In the genomic region with DNA sequence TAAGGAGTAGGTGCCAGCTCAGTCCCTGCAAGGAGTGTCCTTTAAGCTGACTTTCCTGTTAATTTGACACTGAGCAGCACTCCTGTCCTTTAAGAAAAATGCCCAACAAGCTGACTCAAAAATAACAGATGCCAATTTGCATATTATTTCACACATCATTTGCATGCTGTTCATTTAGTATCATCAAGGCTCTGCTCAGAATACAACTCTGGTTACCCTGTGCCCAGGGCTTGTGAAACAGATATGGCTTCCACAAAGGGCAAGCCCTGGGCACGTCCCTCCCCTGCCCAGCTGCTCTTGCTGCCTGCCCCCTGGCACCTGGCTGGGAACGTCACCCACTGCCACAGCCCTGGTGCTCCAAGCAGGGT, we compare ENCODE assay signal across 11 cellular contexts. TPM values are rescaled to one million over a fixed set of nuclear protein-coding genes. Genes with fewer than 3 reads are reported as not detected.
DNase-seq lines count a peak whose midpoint lies in the region; ATAC-seq and TF ChIP-seq lines count a peak whose summit lies in the region.
"Had no signal": no experiment of that assay in that cellular context is flagged by ENCODE, and none has a peak within 500 bp of the region (broad histone marks: within the 10 kb centered on the region; RNA-seq: fewer than 3 reads in every experiment).

No MANE protein-coding gene starts in this region.

- peaks cover 18% of the 10 kb centered on the region for H3K27me3 Mint-ChIP-seq in activated T-cell treated with anti-CD3 and anti-CD28 coated beads, Interleukin-2, amount 50 U/mL, for 72 hours (ENCODE audit: low read depth)
- no peaks in the 10 kb centered on the region for H3K27me3 Mint-ChIP-seq in stimulated activated naive CD8-positive, alpha-beta T cell treated with anti-CD3 and anti-CD28 coated beads, Interleukin-15, Interleukin-2, amounts not matched to agents 100 ng/mL and 50 ng/mL, for 24 hours

- H4K20me1 ChIP-seq in MM.1S (ENCODE audit: insufficient read depth, low read length): no peaks in the 10 kb centered on the region

- ATAC-seq in activated T-cell treated with anti-CD3 and anti-CD28 coated beads, Interleukin-2, amount 50 U/mL, for 72 hours (replicated peaks in 1 of 2): peak; percentile 52 to 65
- ATAC-seq in HG02610 (IDR thresholded peaks at IDR 0.05; ENCODE audit: unreplicated experiment): peak; percentile 43

- peaks cover 80% of the 10 kb centered on the region for H3K4me1 ChIP-seq in MM.1S (ENCODE audit: low read length)

- no peak for DNase-seq in activated T-cell treated with anti-CD3 and anti-CD28 coated beads, Interleukin-2, amount 50 U/mL, for 72 hours
- no peak for DNase-seq in activated T-cell treated with anti-CD3 and anti-CD28 coated beads for 4 hours
- DNase-seq in MM.1S: peak; percentile 94
- no peak for DNase-seq in DMS79 (lab: John Stamatoyannopoulos, UW)
- DNase-seq in activated gamma-delta T cell (lab: John Stamatoyannopoulos, UW): no peak
- no peak for DNase-seq in ecto neural progenitor cell (ENCODE audit: low spot score)
- DNase-seq: endodermal cell, left ventricle myocardium inferior, NCI-H774 had no signal

- no peaks in the 10 kb centered on the region for H3K9me3 Mint-ChIP-seq in activated T-cell treated with anti-CD3 and anti-CD28 coated beads, Interleukin-2, amount 50 U/mL, for 72 hours
- H3K9me3 Mint-ChIP-seq in stimulated activated naive CD8-positive, alpha-beta T cell treated with anti-CD3 and anti-CD28 coated beads, Interleukin-15, Interleukin-2, amounts not matched to agents 100 ng/mL and 50 ng/mL, for 24 hours: no peaks in the 10 kb centered on the region
- H3K9me3 Mint-ChIP-seq: endodermal cell had no signal

- H3K27ac Mint-ChIP-seq in activated T-cell treated with anti-CD3 and anti-CD28 coated beads, Interleukin-2, amount 50 U/mL, for 72 hours: no peak overlapping the region
- peak overlapping the region; percentile 47 for H3K27ac Mint-ChIP-seq in stimulated activated naive CD8-positive, alpha-beta T cell treated with anti-CD3 and anti-CD28 coated beads, Interleukin-15, Interleukin-2, amounts not matched to agents 100 ng/mL and 50 ng/mL, for 24 hours
- H3K27ac Mint-ChIP-seq: endodermal cell had no signal

- H3K36me3 ChIP-seq in MM.1S (replicated peaks; ENCODE audit: insufficient read depth, low read length): no peaks in the 10 kb centered on the region
- H3K36me3 ChIP-seq: left ventricle myocardium inferior had no signal

- H3K4me2 ChIP-seq in MM.1S (ENCODE audit: low read depth, low read length): peak overlapping the region; percentile 89

- H3K4me3 Mint-ChIP-seq in activated T-cell treated with anti-CD3 and anti-CD28 coated beads, Interleukin-2, amount 50 U/mL, for 72 hours: no peak overlapping the region
- no peak overlapping the region for H3K4me3 Mint-ChIP-seq in stimulated activated naive CD8-positive, alpha-beta T cell treated with anti-CD3 and anti-CD28 coated beads, Interleukin-15, Interleukin-2, amounts not matched to agents 100 ng/mL and 50 ng/mL, for 24 hours
- H3K4me3 Mint-ChIP-seq: endodermal cell had no signal

- H2AFZ ChIP-seq in MM.1S (ENCODE audit: low read length): no peak overlapping the region

- no peaks in the 10 kb centered on the region for H3K9me3 ChIP-seq in MM.1S (replicated peaks; ENCODE audit: insufficient read depth, low read length)
- H3K9me3 ChIP-seq: left ventricle myocardium inferior had no signal

- TF ChIP-seq CTCF in MM.1S (IDR thresholded peaks at IDR 0.05; ENCODE audit: low read length): no peak

- peak overlapping the region; percentile 81 for H3K9ac ChIP-seq in MM.1S (ENCODE audit: low read length)

- H3K4me1 Mint-ChIP-seq in activated T-cell treated with anti-CD3 and anti-CD28 coated beads, Interleukin-2, amount 50 U/mL, for 72 hours (ENCODE audit: low read depth): peaks cover 63% of the 10 kb centered on the region
- peaks cover 68% of the 10 kb centered on the region for H3K4me1 Mint-ChIP-seq in stimulated activated naive CD8-positive, alpha-beta T cell treated with anti-CD3 and anti-CD28 coated beads, Interleukin-15, Interleukin-2, amounts not matched to agents 100 ng/mL and 50 ng/mL, for 24 hours (ENCODE audit: low read depth)

- H3K27ac ChIP-seq in MM.1S (ENCODE audit: low read length): peak overlapping the region; percentile 92
- H3K27ac ChIP-seq: left ventricle myocardium inferior had no signal

- peaks cover 32% of the 10 kb centered on the region for H3F3A ChIP-seq in MM.1S (ENCODE audit: insufficient read depth, low read length)

- peak overlapping the region; percentile 56 for H3K4me3 ChIP-seq in MM.1S (ENCODE audit: low read length)
- H3K4me3 ChIP-seq: left ventricle myocardium inferior had no signal

- no peaks in the 10 kb centered on the region for H3K36me3 Mint-ChIP-seq in activated T-cell treated with anti-CD3 and anti-CD28 coated beads, Interleukin-2, amount 50 U/mL, for 72 hours (ENCODE audit: insufficient read depth in 2 of 2)
- no peaks in the 10 kb centered on the region for H3K36me3 Mint-ChIP-seq in stimulated activated naive CD8-positive, alpha-beta T cell treated with anti-CD3 and anti-CD28 coated beads, Interleukin-15, Interleukin-2, amounts not matched to agents 100 ng/mL and 50 ng/mL, for 24 hours (ENCODE audit: low read depth)

- peaks cover 43% of the 10 kb centered on the region for H3K79me2 ChIP-seq in MM.1S (ENCODE audit: low read length)

- no peaks in the 10 kb centered on the region for H3K9me2 ChIP-seq in MM.1S (replicated peaks; ENCODE audit: insufficient read depth, low read length)

- H3K27me3 ChIP-seq in MM.1S (replicated peaks; ENCODE audit: insufficient read depth, low read length): no peaks in the 10 kb centered on the region

RNA-seq across cellular contexts. Expression of gene KCNN3, which starts 10.3 kb away (rescaled TPM):
- total RNA-seq in activated T-cell treated with anti-CD3 and anti-CD28 coated beads, Interleukin-2, amount 50 U/mL, for 72 hours: under 1 TPM; 0.10 to 0.42 TPM
